ENCODE assay signal across 19 cellular contexts in the genomic region with DNA sequence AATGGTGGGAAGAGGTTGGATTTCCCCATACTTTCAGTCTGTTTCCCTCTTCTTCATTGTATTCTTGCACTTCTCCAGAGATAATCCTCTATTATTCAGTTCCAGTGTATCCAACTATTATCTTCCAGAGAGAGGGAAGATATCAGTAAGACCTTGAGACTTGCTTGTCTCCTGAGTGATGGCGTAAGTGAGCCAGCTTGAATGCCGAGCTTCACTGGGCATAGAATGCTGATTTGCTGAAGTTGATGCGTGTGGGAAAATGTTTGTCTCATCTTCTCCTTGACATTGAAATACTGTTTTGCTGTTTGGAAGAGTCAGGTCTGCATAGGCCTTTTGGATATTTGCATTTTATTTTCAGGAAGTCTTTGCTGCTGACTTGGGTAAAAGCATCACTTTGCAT. TPM values are rescaled to one million over a fixed set of nuclear protein-coding genes. Genes with fewer than 3 reads are reported as not detected.
DNase-seq lines count a peak whose midpoint lies in the region; ATAC-seq and TF ChIP-seq lines count a peak whose summit lies in the region.
"Had no signal": no experiment of that assay in that cellular context is flagged by ENCODE, and none has a peak within 500 bp of the region (broad histone marks: within the 10 kb centered on the region; RNA-seq: fewer than 3 reads in every experiment).

No MANE protein-coding gene starts in this region.

- DNase-seq in left ventricle myocardium inferior (no peak), heart right ventricle (no peak), activated B cell treated with CpG ODN at 0.5 μM for 24 hours (no peak), naive B cell (no peak), HT-29 (ENCODE audit: low spot score) (no peak), NOMO-1 (lab: John Stamatoyannopoulos, UW; ENCODE audit: unreplicated experiment in 2 of 2) (no peak), GM10266 (ENCODE audit: extremely low spot score) (no peak)
- DNase-seq: AML-193, DMS79, GOT3, HCEC 1CT, IMR-90, NCI-H1105, NCI-H146, NCI-H2029, NCI-H345, NCI-H524 treated with DMSO at 0.1 percent for 48 hours, NCI-H82, Right ventricle myocardium superior had no signal

- POLR2A ChIA-PET in activated B cell treated with CpG ODN at 0.5 μM for 24 hours (lab: Charles Lee), result interaction anchor here (0.6 to 1.0 kb wide), 2 partner anchors 21 to 92 kb away, joined by 3 read pairs; no protein-coding TSS in a partner anchor

- peaks cover 45% of the 10 kb centered on the region for H3K4me1 Mint-ChIP-seq in activated B cell treated with CpG ODN at 0.5 μM for 24 hours
- H3K4me1 Mint-ChIP-seq in naive B cell, result peaks cover 33 to 62% (median 38%) of the 10 kb centered on the region in 3 donors

- H3K9me3 Mint-ChIP-seq in activated B cell treated with CpG ODN at 0.5 μM for 24 hours, result peaks cover 4% of the 10 kb centered on the region
- peaks cover 0 to 5% (median 0%) of the 10 kb centered on the region in 7 donors for H3K9me3 Mint-ChIP-seq in naive B cell

- H3K4me3 Mint-ChIP-seq in activated B cell treated with CpG ODN at 0.5 μM for 24 hours (no peak overlapping the region), naive B cell (peak overlapping the region in 5 of 8 donors; percentile 5 to 40 (median 15))

- H3K4me3 ChIP-seq in left ventricle myocardium inferior (no peak overlapping the region), heart right ventricle (no peak overlapping the region)

- WGBS in heart right ventricle, 2 donors, result 65 to 78% methylated on average over 3 of the region's 3 CpGs

- H3K27ac Mint-ChIP-seq in activated B cell treated with CpG ODN at 0.5 μM for 24 hours (peak overlapping the region; percentile 27), naive B cell (peak overlapping the region in 4 of 6 donors; percentile 12 to 81 (median 28))

- H3K27ac ChIP-seq in left ventricle myocardium inferior (replicated peaks) (peak overlapping the region; percentile 45), heart right ventricle (peak overlapping the region in 2 of 10 donors; percentile 6 to 21)

- H3K27me3 Mint-ChIP-seq in activated B cell treated with CpG ODN at 0.5 μM for 24 hours (no peaks in the 10 kb centered on the region), naive B cell (no peaks in the 10 kb centered on the region)

- H3K9me3 ChIP-seq in left ventricle myocardium inferior (replicated peaks), result peaks cover 3% of the 10 kb centered on the region
- peaks cover 0 to 9% (median 0%) of the 10 kb centered on the region in 11 donors for H3K9me3 ChIP-seq in heart right ventricle

- CTCF ChIA-PET in activated B cell treated with CpG ODN at 0.5 μM for 24 hours (lab: Charles Lee), result interaction anchor here (1.0 kb wide), 2 partner anchors 94 to 199 kb away, joined by 3 to 7 read pairs; no protein-coding TSS in a partner anchor

- H3K27me3 ChIP-seq in left ventricle myocardium inferior (ENCODE audit: low read depth) (no peaks in the 10 kb centered on the region), heart right ventricle (no peaks in the 10 kb centered on the region)

- intact Hi-C loops in left ventricle myocardium inferior (cut with micrococcal nuclease) (no loop called here), heart right ventricle (cut with DNase I) (no loop called here), activated B cell treated with CpG ODN at 0.5 μM for 24 hours (cut with micrococcal nuclease) (no loop called here)

- H3K36me3 Mint-ChIP-seq in activated B cell treated with CpG ODN at 0.5 μM for 24 hours (ENCODE audit: low read depth) (peaks cover 12% of the 10 kb centered on the region), naive B cell (peaks cover 0 to 5% of the 10 kb centered on the region in 2 donors)

- TF ChIP-seq CTCF in left ventricle myocardium inferior (IDR thresholded peaks at IDR 0.05; ENCODE audit: borderline replicate concordance) (no peak), heart right ventricle (IDR thresholded peaks at IDR 0.05) (no peak), activated B cell treated with CpG ODN at 0.5 μM for 24 hours (IDR thresholded peaks at IDR 0.05) (no peak), GM10266 (IDR thresholded peaks at IDR 0.05; ENCODE audit: control insufficient read depth, insufficient read depth, low read depth, missing control alignments) (no peak)

- ATAC-seq in heart right ventricle, result no peak
- no peak for ATAC-seq in activated B cell treated with CpG ODN at 0.5 μM for 24 hours (ENCODE audit: low read depth)
- ATAC-seq in naive B cell (ENCODE audit: low read depth in 2 of 2), result no peak

- peaks cover 52% of the 10 kb centered on the region for H3K4me1 ChIP-seq in left ventricle myocardium inferior
- H3K4me1 ChIP-seq in heart right ventricle, result peaks cover 5 to 49% (median 39%) of the 10 kb centered on the region in 9 donors

- H3K36me3 ChIP-seq in left ventricle myocardium inferior, result no peaks in the 10 kb centered on the region
- H3K36me3 ChIP-seq in heart right ventricle, result peaks cover 0 to 3% (median 0%) of the 10 kb centered on the region in 9 donors

RNA-seq across cellular contexts. Expression of gene MGAT5, which starts 41.1 kb away (rescaled TPM):
- total RNA-seq in left ventricle myocardium inferior (98.7 TPM), heart right ventricle (100 to 1,000 TPM in 3 of 10 donors, 10 to 100 TPM in 7; 68.9 to 111 (median 94.6) TPM), activated B cell treated with CpG ODN at 0.5 μM for 24 hours (66.7 and 69.0 TPM in 2 replicates)
- polyA plus RNA-seq in heart right ventricle (10 to 100 TPM in 1 of 2 donors, 1 to 10 TPM in 1; 6.4 to 13.1 TPM), naive B cell (ENCODE audit: low read depth in 6 of 6) (10 to 100 TPM in 5 of 6 donors, 1 to 10 TPM in 1; 9.7 to 41.3 (median 29.6) TPM)
- 46.9 and 55.9 TPM in 2 replicates for total RNA-seq in HT-29 (2014; rRNA removed; shearing (Covaris generic))
